ENCODE assay signal across 13 cellular contexts in genomic region chr22:31278643-31279326, GRCh38. TPM values are rescaled to one million over a fixed set of nuclear protein-coding genes. Genes with fewer than 3 reads are reported as not detected.
DNase-seq lines count a peak whose midpoint lies in the region; ATAC-seq, FAIRE-seq and TF ChIP-seq lines count a peak whose summit lies in the region.
"Had no signal": no experiment of that assay in that cellular context is flagged by ENCODE, and none has a peak within 500 bp of the region (broad histone marks: within the 10 kb centered on the region; RNA-seq: fewer than 3 reads in every experiment).

No MANE protein-coding gene starts in this region.

- FAIRE-seq in GM12892 (lab: Jason Lieb, UNC) = no peak

- H3K27me3 ChIP-seq in transverse colon = no peaks in the 10 kb centered on the region
- H3K27me3 ChIP-seq: testis had no signal

- H3K4me1 ChIP-seq in transverse colon = peaks cover 0 to 10% (median 0%) of the 10 kb centered on the region in 4 donors

- H3K27ac Mint-ChIP-seq in activated naive CD8-positive, alpha-beta T cell treated with anti-CD3 and anti-CD28 coated beads for 36 hours = peak overlapping the region; percentile 82

- H3K4me3 Mint-ChIP-seq in activated T-cell treated with anti-CD3 and anti-CD28 coated beads, Interleukin-2, amount 50 U/mL, for 4 hours = peak overlapping the region; percentile 41
- H3K4me3 Mint-ChIP-seq in activated naive CD8-positive, alpha-beta T cell treated with anti-CD3 and anti-CD28 coated beads for 36 hours = no peak overlapping the region
- H3K4me3 Mint-ChIP-seq: H9 had no signal

- H3K27me3 Mint-ChIP-seq in activated T-cell treated with anti-CD3 and anti-CD28 coated beads, Interleukin-2, amount 50 U/mL, for 4 hours (ENCODE audit: low read depth) = no peaks in the 10 kb centered on the region
- H3K27me3 Mint-ChIP-seq in activated naive CD8-positive, alpha-beta T cell treated with anti-CD3 and anti-CD28 coated beads for 36 hours = no peaks in the 10 kb centered on the region

- H3K9me3 Mint-ChIP-seq in activated T-cell treated with anti-CD3 and anti-CD28 coated beads, Interleukin-2, amount 50 U/mL, for 4 hours = no peaks in the 10 kb centered on the region
- no peaks in the 10 kb centered on the region for H3K9me3 Mint-ChIP-seq in activated naive CD8-positive, alpha-beta T cell treated with anti-CD3 and anti-CD28 coated beads for 36 hours
- H3K9me3 Mint-ChIP-seq: H9 had no signal

- no peak for TF ChIP-seq CTCF in transverse colon (IDR thresholded peaks at IDR 0.05)

- no peak overlapping the region for H3K4me3 ChIP-seq in transverse colon
- H3K4me3 ChIP-seq: testis had no signal

- in situ Hi-C loops in transverse colon (cut with MboI; ENCODE audit: low pct_ligation_motif_present in 1 of 4, low pct_unique_long_range_greater_than_20kb in 1 of 4, low sequenced_read_pairs in 3 of 4) = no loop called here

- intact Hi-C loops in transverse colon (cut with DNase I; ENCODE audit: low total_unique reads) = no loop called here

- H3K36me3 Mint-ChIP-seq in activated T-cell treated with anti-CD3 and anti-CD28 coated beads, Interleukin-2, amount 50 U/mL, for 4 hours (ENCODE audit: insufficient read depth) = peaks cover 37% of the 10 kb centered on the region
- H3K36me3 Mint-ChIP-seq in activated naive CD8-positive, alpha-beta T cell treated with anti-CD3 and anti-CD28 coated beads for 36 hours = peaks cover 56% of the 10 kb centered on the region

- no peak for TF ChIP-seq EP300 in transverse colon (IDR thresholded peaks at IDR 0.05; ENCODE audit: low read depth)

- H3K4me1 Mint-ChIP-seq in activated T-cell treated with anti-CD3 and anti-CD28 coated beads, Interleukin-2, amount 50 U/mL, for 4 hours (ENCODE audit: low read depth) = peaks cover 84% of the 10 kb centered on the region
- H3K4me1 Mint-ChIP-seq in activated naive CD8-positive, alpha-beta T cell treated with anti-CD3 and anti-CD28 coated beads for 36 hours = peaks cover 72% of the 10 kb centered on the region

- peaks cover 0 to 63% (median 24%) of the 10 kb centered on the region in 4 donors for H3K36me3 ChIP-seq in transverse colon

- TF ChIP-seq POLR2A in transverse colon (IDR thresholded peaks at IDR 0.05) = peak; percentile 25
- TF ChIP-seq POLR2A in GM12892 (IDR thresholded peaks at IDR 0.05; ENCODE audit: low read depth, low read length) = no peak

- H3K9me3 ChIP-seq in transverse colon = no peaks in the 10 kb centered on the region
- H3K9me3 ChIP-seq: testis had no signal

- peak; percentile 21 for DNase-seq in activated T-cell treated with anti-CD3 and anti-CD28 coated beads, Interleukin-2, amount 50 U/mL, for 4 hours
- DNase-seq in activated T-cell treated with anti-CD3 and anti-CD28 coated beads, Interleukin-2, amount 50 U/mL, for 1 hour = no peak
- no peak for DNase-seq in activated naive CD8-positive, alpha-beta T cell treated with anti-CD3 and anti-CD28 coated beads for 36 hours
- DNase-seq in mesenteric fat pad (ENCODE audit: low spot score) = peak; percentile 22
- no peak for DNase-seq in transverse colon
- DNase-seq in HT-29 (ENCODE audit: low spot score) = no peak
- DNase-seq in GM12892 (ENCODE audit: insufficient read length) = no peak
- no peak for DNase-seq in amniotic stem cell (lab: John Stamatoyannopoulos, UW)
- DNase-seq: caudate nucleus, H9, midbrain, NCI-H1105 treated with DMSO at 0.1 percent for 48 hours, testis had no signal

- WGBS in transverse colon (ENCODE audit: low coverage in 1 of 2), 2 donors = 38 to 75% methylated on average over 2 to 6 of the region's 6 CpGs

- ATAC-seq in activated T-cell treated with anti-CD3 and anti-CD28 coated beads, Interleukin-2, amount 50 U/mL, for 4 hours = peak; percentile 81 to 88

- peak overlapping the region; percentile 25 to 60 (median 46) for H3K27ac ChIP-seq in transverse colon

RNA-seq across cellular contexts. Expression of gene PIK3IP1, which starts 13.5 kb away (rescaled TPM):
- 1 to 10 TPM; 7.3 to 8.6 (median 7.9) TPM for total RNA-seq in activated T-cell treated with anti-CD3 and anti-CD28 coated beads, Interleukin-2, amount 50 U/mL, for 4 hours
- 10 to 100 TPM; 10.7 to 11.3 TPM for total RNA-seq in activated naive CD8-positive, alpha-beta T cell treated with anti-CD3 and anti-CD28 coated beads for 36 hours
- total RNA-seq in mesenteric fat pad (19.8 TPM), transverse colon (10 to 100 TPM; 11.6 to 46.7 (median 35.2) TPM)
- total RNA-seq in HT-29 (2014; rRNA removed; shearing (Covaris generic)) = 1.6 and 2.3 TPM in 2 replicates
- polyA plus RNA-seq in GM12892 (2012; ENCODE audit: missing spikeins) = 4.5 TPM

Comparison
In these comparisons a context has a peak if more than half of its experiments do, and no peak if none do; other contexts are left out.
1. DNase-seq: peak in activated T-cell treated with anti-CD3 and anti-CD28 coated beads, Interleukin-2, amount 50 U/mL, for 4 hours (single experiment) and mesenteric fat pad (single experiment); none in activated T-cell treated with anti-CD3 and anti-CD28 coated beads, Interleukin-2, amount 50 U/mL, for 1 hour (single experiment), activated naive CD8-positive, alpha-beta T cell treated with anti-CD3 and anti-CD28 coated beads for 36 hours (single experiment), transverse colon (single experiment), HT-29 (single experiment), GM12892 (single experiment) and amniotic stem cell (single experiment).